ENCODE assay signal across 8 cellular contexts in genomic region chr5:142322747-142323479, GRCh38. TPM values are rescaled to one million over a fixed set of nuclear protein-coding genes. Genes with fewer than 3 reads are reported as not detected.
DNase-seq lines count a peak whose midpoint lies in the region; ATAC-seq and TF ChIP-seq lines count a peak whose summit lies in the region.

No MANE protein-coding gene starts in this region.

- H3K9me3 Mint-ChIP-seq in activated CD4-positive, alpha-beta memory T cell treated with anti-CD3 and anti-CD28 coated beads, Interleukin-2, amount 10 ng/mL, durations not matched to agents 7 days and 5 days, result no peaks in the 10 kb centered on the region
- H3K9me3 Mint-ChIP-seq in activated CD4-positive, alpha-beta memory T cell treated with anti-CD3 and anti-CD28 coated beads for 36 hours, result no peaks in the 10 kb centered on the region

- H3K4me1 ChIP-seq in breast epithelium, result peaks cover 5 to 6% of the 10 kb centered on the region in 2 donors
- peaks cover 67% of the 10 kb centered on the region for H3K4me1 ChIP-seq in upper lobe of right lung

- H3K4me1 Mint-ChIP-seq in activated CD4-positive, alpha-beta memory T cell treated with anti-CD3 and anti-CD28 coated beads, Interleukin-2, amount 10 ng/mL, durations not matched to agents 7 days and 5 days, result peaks cover 38% of the 10 kb centered on the region
- H3K4me1 Mint-ChIP-seq in activated CD4-positive, alpha-beta memory T cell treated with anti-CD3 and anti-CD28 coated beads for 36 hours (ENCODE audit: low read depth), result peaks cover 31% of the 10 kb centered on the region

- H3K27me3 Mint-ChIP-seq in activated CD4-positive, alpha-beta memory T cell treated with anti-CD3 and anti-CD28 coated beads, Interleukin-2, amount 10 ng/mL, durations not matched to agents 7 days and 5 days, result peaks cover 28% of the 10 kb centered on the region
- H3K27me3 Mint-ChIP-seq in activated CD4-positive, alpha-beta memory T cell treated with anti-CD3 and anti-CD28 coated beads for 36 hours, result peaks cover 48% of the 10 kb centered on the region

- H3K36me3 ChIP-seq in breast epithelium (no peaks in the 10 kb centered on the region), upper lobe of right lung (peaks cover 6% of the 10 kb centered on the region)

- DNase-seq in activated CD4-positive, alpha-beta memory T cell treated with anti-CD3 and anti-CD28 coated beads, Interleukin-2, amount 10 ng/mL, durations not matched to agents 7 days and 5 days, result no peak
- no peak for DNase-seq in activated CD4-positive, alpha-beta memory T cell treated with anti-CD3 and anti-CD28 coated beads for 36 hours
- DNase-seq in breast epithelium (ENCODE audit: low spot score in 2 of 2), result no peak
- peak; percentile 56 for DNase-seq in left lobe of liver (ENCODE audit: low spot score)
- DNase-seq in upper lobe of right lung, result no peak
- DNase-seq in hippocampal formation (lab: John Stamatoyannopoulos, UW), result no peak
- DNase-seq in NCI-H2081 treated with DMSO at 0.1 percent for 48 hours (lab: John Stamatoyannopoulos, UW), result no peak

- intact Hi-C loops in activated CD4-positive, alpha-beta memory T cell treated with anti-CD3 and anti-CD28 coated beads for 36 hours (cut with micrococcal nuclease), result loop anchor here (5.0 to 10.0 kb wide), 3 partner anchors 112 to 308 kb away; partner anchors contain the start of gene GNPDA1
- intact Hi-C loops in breast epithelium (cut with DNase I; ENCODE audit: low total_unique reads) (no loop called here), upper lobe of right lung (cut with DNase I) (no loop called here)

- TF ChIP-seq POLR2A in breast epithelium (IDR thresholded peaks at IDR 0.05), result no peak

- no peaks in the 10 kb centered on the region for H3K36me3 Mint-ChIP-seq in activated CD4-positive, alpha-beta memory T cell treated with anti-CD3 and anti-CD28 coated beads, Interleukin-2, amount 10 ng/mL, durations not matched to agents 7 days and 5 days (ENCODE audit: low read depth)
- no peaks in the 10 kb centered on the region for H3K36me3 Mint-ChIP-seq in activated CD4-positive, alpha-beta memory T cell treated with anti-CD3 and anti-CD28 coated beads for 36 hours

- peak overlapping the region; percentile 74 for H3K4me3 Mint-ChIP-seq in activated CD4-positive, alpha-beta memory T cell treated with anti-CD3 and anti-CD28 coated beads, Interleukin-2, amount 10 ng/mL, durations not matched to agents 7 days and 5 days
- H3K4me3 Mint-ChIP-seq in activated CD4-positive, alpha-beta memory T cell treated with anti-CD3 and anti-CD28 coated beads for 36 hours, result no peak overlapping the region

- no peaks in the 10 kb centered on the region for H3K27me3 ChIP-seq in breast epithelium
- peaks cover 8% of the 10 kb centered on the region for H3K27me3 ChIP-seq in upper lobe of right lung

- H3K27ac Mint-ChIP-seq in activated CD4-positive, alpha-beta memory T cell treated with anti-CD3 and anti-CD28 coated beads, Interleukin-2, amount 10 ng/mL, durations not matched to agents 7 days and 5 days, result no peak overlapping the region
- H3K27ac Mint-ChIP-seq in activated CD4-positive, alpha-beta memory T cell treated with anti-CD3 and anti-CD28 coated beads for 36 hours, result no peak overlapping the region

- H3K27ac ChIP-seq in breast epithelium (peak overlapping the region; percentile 92 to 93), upper lobe of right lung (peak overlapping the region; percentile 95)

- H3K4me3 ChIP-seq in breast epithelium, result peak overlapping the region; percentile 58 to 93 (median 82)
- H3K4me3 ChIP-seq in upper lobe of right lung, result peak overlapping the region; percentile 63

- no peak for TF ChIP-seq CTCF in breast epithelium (IDR thresholded peaks at IDR 0.05)
- no peak for TF ChIP-seq CTCF in upper lobe of right lung (IDR thresholded peaks at IDR 0.05)

- H3K9me3 ChIP-seq in breast epithelium (no peaks in the 10 kb centered on the region), upper lobe of right lung (no peaks in the 10 kb centered on the region)

- CTCF ChIA-PET in activated CD4-positive, alpha-beta memory T cell treated with anti-CD3 and anti-CD28 coated beads, Interleukin-2, amount 10 ng/mL, durations not matched to agents 7 days and 5 days (lab: Charles Lee), result interaction anchor here (0.8 to 1.1 kb wide), 3 partner anchors 9 to 333 kb away, joined by 3 to 5 read pairs (median 3); no protein-coding TSS in a partner anchor
- CTCF ChIA-PET in activated CD4-positive, alpha-beta memory T cell treated with anti-CD3 and anti-CD28 coated beads for 36 hours (lab: Charles Lee), result interaction anchor here (0.7 to 3.0 kb wide), 6 partner anchors 35 to 390 kb away, joined by 3 to 11 read pairs (median 4); no protein-coding TSS in a partner anchor

- POLR2A ChIA-PET in activated CD4-positive, alpha-beta memory T cell treated with anti-CD3 and anti-CD28 coated beads, Interleukin-2, amount 10 ng/mL, durations not matched to agents 7 days and 5 days (lab: Charles Lee), result interaction anchor here (0.5 to 1.1 kb wide), 2 partner anchors 99 to 1645 kb away, joined by 3 read pairs; no protein-coding TSS in a partner anchor
- POLR2A ChIA-PET in activated CD4-positive, alpha-beta memory T cell treated with anti-CD3 and anti-CD28 coated beads for 36 hours (lab: Charles Lee), result interaction anchor here (1.3 kb wide), 1 partner anchor 34 kb away, joined by 3 read pairs; no protein-coding TSS in a partner anchor

- peak; percentile 45 for ATAC-seq in left lobe of liver
- no peak for ATAC-seq in upper lobe of right lung
- no peak for ATAC-seq in GM21737 (IDR thresholded peaks at IDR 0.05; ENCODE audit: unreplicated experiment)

RNA-seq across cellular contexts. Expression of gene SPRY4, which starts 1.9 kb away (rescaled TPM):
- total RNA-seq in activated CD4-positive, alpha-beta memory T cell treated with anti-CD3 and anti-CD28 coated beads, Interleukin-2, amount 10 ng/mL, durations not matched to agents 7 days and 5 days, result 1 to 10 TPM in 1 of 2 experiments, under 1 TPM in 1; 0.86 to 1.3 TPM
- 1 to 10 TPM; 1.1 to 1.2 TPM for total RNA-seq in activated CD4-positive, alpha-beta memory T cell treated with anti-CD3 and anti-CD28 coated beads for 36 hours
- 10 to 100 TPM; 13.0 to 18.0 (median 14.5) TPM for total RNA-seq in breast epithelium
- total RNA-seq in left lobe of liver, result 6.9 TPM
- total RNA-seq in upper lobe of right lung, result 89.8 TPM
